Comparison of ENCODE assay signal across 8 cellular contexts in the genomic region with DNA sequence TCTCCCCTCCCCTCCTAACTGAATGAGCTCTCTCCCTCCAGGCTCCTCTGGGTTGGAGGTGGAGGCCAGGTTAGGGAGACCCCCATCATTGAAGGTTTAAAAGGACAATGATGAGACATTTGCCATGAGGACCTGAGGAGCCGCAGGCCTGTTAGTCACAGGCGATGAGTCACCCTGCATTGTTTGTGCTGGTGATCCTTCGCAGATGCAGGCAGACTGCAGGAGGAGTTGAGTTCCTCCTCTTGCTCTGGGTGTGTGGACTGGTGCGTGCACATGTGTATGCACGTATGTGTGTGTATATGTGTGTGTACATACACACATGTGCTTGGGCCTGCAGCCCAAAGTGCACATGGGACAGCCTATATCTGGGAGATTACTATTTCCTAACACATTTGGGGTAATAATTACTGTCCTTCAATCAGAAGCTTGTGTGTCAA. TPM values are rescaled to one million over a fixed set of nuclear protein-coding genes. Genes with fewer than 3 reads are reported as not detected.
DNase-seq lines count a peak whose midpoint lies in the region; ATAC-seq and TF ChIP-seq lines count a peak whose summit lies in the region.

No MANE protein-coding gene starts in this region.

- CTCF ChIA-PET in Panc1 (lab: Charles Lee) = interaction anchor here (0.5 to 1.2 kb wide), 3 partner anchors 43 to 97 kb away, joined by 3 read pairs; no protein-coding TSS in a partner anchor

- H3K36me3 Mint-ChIP-seq in T-helper 17 cell (ENCODE audit: low read depth) = peaks cover 4% of the 10 kb centered on the region

- TF ChIP-seq CTCF in Panc1 (IDR thresholded peaks at IDR 0.05) = no peak
- TF ChIP-seq CTCF in colonic mucosa (IDR thresholded peaks at IDR 0.05) = no peak
- no peak for TF ChIP-seq CTCF in mucosa of descending colon (IDR thresholded peaks at IDR 0.05)
- TF ChIP-seq CTCF in tibial artery (IDR thresholded peaks at IDR 0.05) = no peak

- H3K4me1 ChIP-seq in Panc1 (ENCODE audit: control insufficient read depth, insufficient read depth, low read length) = peaks cover 25% of the 10 kb centered on the region
- H3K4me1 ChIP-seq in colonic mucosa = no peaks in the 10 kb centered on the region
- H3K4me1 ChIP-seq in mucosa of descending colon (ENCODE audit: low read depth) = no peaks in the 10 kb centered on the region
- peaks cover 0 to 47% (median 28%) of the 10 kb centered on the region in 4 donors for H3K4me1 ChIP-seq in tibial artery

- H3K9me3 ChIP-seq in Panc1 (ENCODE audit: control insufficient read depth, insufficient read depth, low read depth, low read length) = no peaks in the 10 kb centered on the region; the same call in 1 of the 2 replicates
- H3K9me3 ChIP-seq in colonic mucosa = no peaks in the 10 kb centered on the region
- H3K9me3 ChIP-seq in mucosa of descending colon = no peaks in the 10 kb centered on the region
- no peaks in the 10 kb centered on the region for H3K9me3 ChIP-seq in tibial artery
- H3K9me3 ChIP-seq in T-helper 17 cell (ENCODE audit: control insufficient read depth, low read length, poor library complexity, severe bottlenecking) = no peaks in the 10 kb centered on the region

- in situ Hi-C loops in Panc1 (cut with HindIII; ENCODE audit: low pct_unique_long_range_greater_than_20kb, low sequenced_read_pairs) = no loop called here

- H3K36me3 ChIP-seq in Panc1 (ENCODE audit: control insufficient read depth, insufficient read depth, low read length) = no peaks in the 10 kb centered on the region
- no peaks in the 10 kb centered on the region for H3K36me3 ChIP-seq in colonic mucosa
- no peaks in the 10 kb centered on the region for H3K36me3 ChIP-seq in mucosa of descending colon (ENCODE audit: low read depth)
- H3K36me3 ChIP-seq in tibial artery = no peaks in the 10 kb centered on the region

- H3K27me3 ChIP-seq in Panc1 (ENCODE audit: control insufficient read depth, insufficient read depth, low read length) = no peaks in the 10 kb centered on the region
- H3K27me3 ChIP-seq in colonic mucosa = no peaks in the 10 kb centered on the region
- H3K27me3 ChIP-seq in tibial artery = no peaks in the 10 kb centered on the region

- POLR2A ChIA-PET in Panc1 (lab: Charles Lee) = interaction anchor here (0.6 kb wide), 1 partner anchor 455 kb away, joined by 3 read pairs; no protein-coding TSS in a partner anchor

- peaks cover 7% of the 10 kb centered on the region for H3K4me1 Mint-ChIP-seq in T-helper 17 cell

- H3K27me3 Mint-ChIP-seq in T-helper 17 cell = peaks cover 50% of the 10 kb centered on the region

- ATAC-seq in Panc1 = peak; percentile 97
- peak; percentile 87 for ATAC-seq in mucosa of descending colon
- ATAC-seq in T-helper 17 cell = no peak

- DNase-seq in GOT3 (lab: John Stamatoyannopoulos, UW) (peak; percentile 56), Panc1 (ENCODE audit: low read depth, low spot score) (peak; percentile 89), colonic mucosa (peak; percentile 70), mucosa of descending colon (peak in 2 of 3 donors; percentile 63 to 72), tibial artery (peak; percentile 83 to 86), NCI-H146 (lab: John Stamatoyannopoulos, UW) (no peak), T-helper 17 cell (no peak), HuH-7 (ENCODE audit: low spot score) (no peak)

- H3K27ac Mint-ChIP-seq in T-helper 17 cell = no peak overlapping the region

- no TSS peak for BruUV-seq in Panc1 (replicated peaks; lab: Mats Ljungman, UMichigan)

- H3K4me3 ChIP-seq in Panc1 (ENCODE audit: low read depth in 2 of 2, low read length in 2 of 2) (no peak overlapping the region), colonic mucosa (no peak overlapping the region), mucosa of descending colon (no peak overlapping the region), tibial artery (no peak overlapping the region)

- intact Hi-C loops in Panc1 (cut with micrococcal nuclease; ENCODE audit: unreplicated experiment) (no loop called here), colonic mucosa (cut with DNase I) (no loop called here), mucosa of descending colon (cut with DNase I, micrococcal nuclease) (loop anchor here in 1 of 2 donors (10.0 kb wide), 1 partner anchor 89 kb away; no protein-coding TSS in a partner anchor), tibial artery (cut with DNase I; ENCODE audit: low total_unique reads) (loop anchor here (10.0 kb wide), 1 partner anchor 509 kb away; no protein-coding TSS in a partner anchor)

- no peak overlapping the region for H3K9ac ChIP-seq in colonic mucosa (ENCODE audit: low read depth in 2 of 2, low read length in 2 of 2)

- H3K27ac ChIP-seq in Panc1 (ENCODE audit: low read length) (peak overlapping the region; percentile 78), colonic mucosa (peak overlapping the region; percentile 48), tibial artery (peak overlapping the region; percentile 15 to 22)

- no peak overlapping the region for H3K4me3 Mint-ChIP-seq in T-helper 17 cell

RNA-seq across cellular contexts. Expression of gene MCFD2, which starts 42.0 kb away (rescaled TPM):
- 84.9 TPM for total RNA-seq in Panc1 (2021; ENCODE audit: unreplicated experiment)
- polyA plus RNA-seq in Panc1 (2012; ENCODE audit: insufficient read length) = 49.7 TPM
- total RNA-seq in colonic mucosa = 10 to 100 TPM; 44.0 to 54.8 TPM
- total RNA-seq in mucosa of descending colon = 10 to 100 TPM; 34.7 to 77.3 (median 49.5) TPM
- total RNA-seq in T-helper 17 cell = 10 to 100 TPM; 29.0 to 41.9 TPM

Comparison
In these comparisons a context has a peak if more than half of its experiments do, and no peak if none do; other contexts are left out.
1. DNase-seq: peak in GOT3 (single experiment), Panc1 (single experiment), colonic mucosa (single experiment), mucosa of descending colon (2 of 3) and tibial artery (2 of 2); none in NCI-H146 (single experiment), T-helper 17 cell (0 of 3) and HuH-7 (single experiment).
2. H3K27ac ChIP-seq: peak in every context shown above with its lines; median percentile 78 in Panc1; 48 in colonic mucosa; 18 in tibial artery.